Comparison of ENCODE assay signal across 8 cellular contexts in the genomic region with DNA sequence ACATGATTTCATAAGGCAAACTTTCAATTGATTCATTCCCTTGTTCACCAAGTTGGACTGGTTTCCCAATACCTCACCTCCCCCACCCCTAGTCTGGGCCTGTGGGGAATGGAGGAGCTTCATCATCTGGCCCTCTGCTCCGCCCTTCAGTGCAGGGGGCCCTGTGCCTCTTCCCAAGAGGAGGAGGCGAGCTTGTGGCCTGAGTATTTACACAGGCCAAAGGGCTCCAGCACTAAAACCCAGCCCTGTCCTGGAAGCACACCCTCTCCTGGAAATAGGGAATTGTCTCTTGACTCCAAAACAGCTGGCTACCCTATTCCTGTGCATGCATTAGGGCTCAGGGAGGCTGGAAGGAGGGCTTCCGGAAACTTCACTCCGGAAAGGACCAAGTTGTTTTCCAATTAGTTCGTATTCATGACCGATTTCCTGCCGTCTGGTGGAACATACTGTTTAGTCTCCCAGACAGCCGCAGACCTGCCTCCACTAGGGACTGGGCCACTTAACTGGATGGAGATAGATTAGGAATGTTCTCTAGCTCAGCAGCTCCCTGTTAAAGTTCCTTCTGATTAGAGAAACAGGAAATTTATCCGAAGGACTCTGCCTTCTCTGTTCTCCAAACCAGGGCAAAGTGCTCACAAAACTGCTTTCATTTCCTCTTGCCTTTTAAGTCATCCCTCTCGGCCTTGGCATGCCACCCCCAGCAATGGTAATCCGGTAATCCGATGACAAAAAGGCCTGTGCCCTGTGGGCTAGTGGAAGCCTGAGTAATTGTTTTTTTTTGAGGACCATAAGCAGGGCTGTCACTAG. TPM values are rescaled to one million over a fixed set of nuclear protein-coding genes. Genes with fewer than 3 reads are reported as not detected.
DNase-seq lines count a peak whose midpoint lies in the region; ATAC-seq, FAIRE-seq and TF ChIP-seq lines count a peak whose summit lies in the region.

No MANE protein-coding gene starts in this region.

- no peak overlapping the region for H3K9ac ChIP-seq in kidney (ENCODE audit: low read length in 2 of 2)

- no peaks in the 10 kb centered on the region for H3K36me3 Mint-ChIP-seq in naive thymus-derived CD4-positive, alpha-beta T cell

- ATAC-seq in HG02798 (IDR thresholded peaks at IDR 0.05; ENCODE audit: poor library complexity, unreplicated experiment) (no peak), GM21529 (IDR thresholded peaks at IDR 0.05; ENCODE audit: unreplicated experiment) (no peak)
- ATAC-seq in naive thymus-derived CD4-positive, alpha-beta T cell, result no peak

- TF ChIP-seq POLR2A in breast epithelium (IDR thresholded peaks at IDR 0.05), result no peak

- no peaks in the 10 kb centered on the region for H3K9me3 Mint-ChIP-seq in naive thymus-derived CD4-positive, alpha-beta T cell

- H3K4me1 Mint-ChIP-seq in naive thymus-derived CD4-positive, alpha-beta T cell, result no peaks in the 10 kb centered on the region

- DNase-seq in HS-5 (ENCODE audit: low read depth) (peak; percentile 53), breast epithelium (ENCODE audit: low spot score in 2 of 2) (peak in 1 of 2 donors; percentile 59), kidney (peak; percentile 84), stromal cell of bone marrow (ENCODE audit: low read depth) (peak; percentile 86), NCI-H1930 (lab: John Stamatoyannopoulos, UW) (no peak)
- DNase-seq in naive thymus-derived CD4-positive, alpha-beta T cell, result no peak

- H3K4me3 ChIP-seq in breast epithelium (peak overlapping the region in 1 of 3 donors; percentile 17), kidney (ENCODE audit: low read length in 2 of 2) (no peak overlapping the region)
- no peak overlapping the region for H3K4me3 ChIP-seq in naive thymus-derived CD4-positive, alpha-beta T cell (ENCODE audit: low read length)

- CTCF ChIA-PET in naive thymus-derived CD4-positive, alpha-beta T cell (lab: Charles Lee), result no interaction called here

- H3K4me1 ChIP-seq in breast epithelium (no peaks in the 10 kb centered on the region), kidney (ENCODE audit: control insufficient read depth in 1 of 2, insufficient read depth in 1 of 2, low read depth in 1 of 2, low read length in 2 of 2) (no peaks in the 10 kb centered on the region)
- H3K4me1 ChIP-seq in naive thymus-derived CD4-positive, alpha-beta T cell (ENCODE audit: control insufficient read depth in 2 of 2, insufficient read depth in 2 of 2, low read length in 2 of 2), result no peaks in the 10 kb centered on the region

- POLR2A ChIA-PET in naive thymus-derived CD4-positive, alpha-beta T cell (lab: Charles Lee), result no interaction called here

- FAIRE-seq in kidney (lab: Jason Lieb, UNC), result no peak

- peaks cover 0 to 41% of the 10 kb centered on the region in 2 donors for H3K27me3 ChIP-seq in breast epithelium
- H3K27me3 ChIP-seq in naive thymus-derived CD4-positive, alpha-beta T cell (ENCODE audit: control insufficient read depth in 2 of 2, insufficient read depth in 2 of 2, low read length in 2 of 2), result no peaks in the 10 kb centered on the region

- H3K36me3 ChIP-seq in breast epithelium (no peaks in the 10 kb centered on the region), kidney (ENCODE audit: control insufficient read depth in 1 of 2, insufficient read depth in 2 of 2, low read length in 2 of 2) (no peaks in the 10 kb centered on the region)
- H3K36me3 ChIP-seq in naive thymus-derived CD4-positive, alpha-beta T cell (ENCODE audit: control insufficient read depth in 2 of 3, insufficient read depth in 3 of 3, low read length in 3 of 3), result no peaks in the 10 kb centered on the region

- peaks cover 0 to 4% (median 3%) of the 10 kb centered on the region in 5 donors for H3K27me3 Mint-ChIP-seq in naive thymus-derived CD4-positive, alpha-beta T cell

- intact Hi-C loops in breast epithelium (cut with DNase I; ENCODE audit: low total_unique reads), result no loop called here
- intact Hi-C loops in kidney (cut with DNase I), result no loop called here
- intact Hi-C loops in naive thymus-derived CD4-positive, alpha-beta T cell (cut with micrococcal nuclease), result no loop called here

- no peak overlapping the region for H3K27ac Mint-ChIP-seq in naive thymus-derived CD4-positive, alpha-beta T cell

- TF ChIP-seq CTCF in breast epithelium (IDR thresholded peaks at IDR 0.05), result no peak
- no peak for TF ChIP-seq CTCF in kidney (IDR thresholded peaks at IDR 0.05; ENCODE audit: borderline replicate concordance, extremely low read depth, insufficient read depth)

- peak overlapping the region; percentile 69 to 91 for H3K27ac ChIP-seq in breast epithelium
- peak overlapping the region; percentile 13 to 65 for H3K27ac ChIP-seq in kidney (ENCODE audit: low read depth in 2 of 2, low read length in 2 of 2)
- H3K27ac ChIP-seq in naive thymus-derived CD4-positive, alpha-beta T cell (ENCODE audit: low read depth, low read length), result no peak overlapping the region

- no peaks in the 10 kb centered on the region for H3K9me3 ChIP-seq in breast epithelium
- H3K9me3 ChIP-seq in kidney (ENCODE audit: control insufficient read depth in 1 of 2, low read length in 2 of 2), result no peaks in the 10 kb centered on the region
- H3K9me3 ChIP-seq in naive thymus-derived CD4-positive, alpha-beta T cell (ENCODE audit: control insufficient read depth in 2 of 3, low read length in 3 of 3), result no peaks in the 10 kb centered on the region

- no peak overlapping the region for H3K4me3 Mint-ChIP-seq in naive thymus-derived CD4-positive, alpha-beta T cell

RNA-seq across cellular contexts. Expression of gene SRPX2, which starts 5.8 kb away (rescaled TPM):
- total RNA-seq in breast epithelium (10 to 100 TPM; 15.2 to 61.0 (median 32.6) TPM), kidney (3.2 TPM)
- 4.5 TPM for polyA plus RNA-seq in kidney (ENCODE audit: insufficient read depth, low read depth, low replicate concordance)
- not detected for total RNA-seq in naive thymus-derived CD4-positive, alpha-beta T cell
- not detected for polyA plus RNA-seq in naive thymus-derived CD4-positive, alpha-beta T cell

RNA-seq across cellular contexts. Expression of gene TSPAN6, which starts 13.1 kb away (rescaled TPM):
- total RNA-seq in breast epithelium (10 to 100 TPM; 30.9 to 49.5 (median 40.6) TPM), kidney (27.8 TPM)
- 60.1 TPM for polyA plus RNA-seq in kidney (ENCODE audit: insufficient read depth, low read depth, low replicate concordance)
- total RNA-seq in naive thymus-derived CD4-positive, alpha-beta T cell, result 1 to 10 TPM in 4 of 5 experiments, not detected in 1; 1.0 to 2.3 (median 1.9) TPM
- polyA plus RNA-seq in naive thymus-derived CD4-positive, alpha-beta T cell, result 1 to 10 TPM; 4.1 to 7.7 TPM

Comparison
In these comparisons a context has a peak if more than half of its experiments do, and no peak if none do; other contexts are left out.
1. DNase-seq: peak in HS-5 (single experiment), kidney (single experiment) and stromal cell of bone marrow (single experiment); none in NCI-H1930 (0 of 2) and naive thymus-derived CD4-positive, alpha-beta T cell (0 of 9).